1 cellular context compared by ENCODE assay signal in the genomic region with DNA sequence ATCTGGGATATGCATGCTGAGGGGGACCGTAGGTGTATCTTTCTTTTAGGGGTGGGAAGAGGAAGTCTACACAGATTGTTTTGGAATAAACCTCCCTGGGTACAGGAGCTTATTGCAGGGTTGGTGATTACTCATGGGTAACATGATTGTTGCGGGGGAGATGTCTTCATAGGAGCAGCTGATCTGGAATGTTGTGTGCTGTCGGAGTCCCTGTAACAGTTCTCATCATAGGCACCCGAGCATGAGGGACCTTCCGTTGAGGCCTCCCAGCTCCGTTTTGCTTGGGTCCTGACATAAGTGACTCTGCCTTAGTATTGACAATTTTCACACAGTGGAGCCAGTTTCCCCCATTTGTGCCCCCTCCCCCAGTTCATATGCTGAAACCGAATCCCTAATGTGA.
TF ChIP-seq lines count a peak whose summit lies in the region.

No MANE protein-coding gene starts in this region.

TF ChIP-seq in SK-N-SH, 30 proteins besides CTCF, POLR2A, EP300 and RAD21:
- TF ChIP-seq MEF2A (IDR thresholded peaks at IDR 0.05; ENCODE audit: borderline replicate concordance, low read depth) (no peak), CHD2 (IDR thresholded peaks at IDR 0.05; ENCODE audit: low read length, partially characterized antibody) (no peak), SIN3A (IDR thresholded peaks at IDR 0.05; ENCODE audit: borderline replicate concordance, low read depth, low read length) (no peak), SMC3 (IDR thresholded peaks at IDR 0.05; ENCODE audit: low read depth, low read length) (no peak), GATA2 (CRISPR knock-in tag; IDR thresholded peaks at IDR 0.05) (no peak), EZH2phosphoT487 (IDR thresholded peaks at IDR 0.05; ENCODE audit: borderline replicate concordance, low read depth) (no peak), TCF12 (IDR thresholded peaks at IDR 0.05) (no peak), RCOR1 (IDR thresholded peaks at IDR 0.05; ENCODE audit: low read length) (no peak), NFIC (IDR thresholded peaks at IDR 0.05; ENCODE audit: borderline replicate concordance) (no peak), POLR2AphosphoS5 (IDR thresholded peaks at IDR 0.05; ENCODE audit: low read depth, low read length) (no peak), FOXJ3 (CRISPR knock-in tag; IDR thresholded peaks at IDR 0.05) (no peak), GABPA (IDR thresholded peaks at IDR 0.05; ENCODE audit: low read depth) (no peak), MXI1 (IDR thresholded peaks at IDR 0.05; ENCODE audit: low read depth, low read length) (no peak)
- TF ChIP-seq, protein P1, sequence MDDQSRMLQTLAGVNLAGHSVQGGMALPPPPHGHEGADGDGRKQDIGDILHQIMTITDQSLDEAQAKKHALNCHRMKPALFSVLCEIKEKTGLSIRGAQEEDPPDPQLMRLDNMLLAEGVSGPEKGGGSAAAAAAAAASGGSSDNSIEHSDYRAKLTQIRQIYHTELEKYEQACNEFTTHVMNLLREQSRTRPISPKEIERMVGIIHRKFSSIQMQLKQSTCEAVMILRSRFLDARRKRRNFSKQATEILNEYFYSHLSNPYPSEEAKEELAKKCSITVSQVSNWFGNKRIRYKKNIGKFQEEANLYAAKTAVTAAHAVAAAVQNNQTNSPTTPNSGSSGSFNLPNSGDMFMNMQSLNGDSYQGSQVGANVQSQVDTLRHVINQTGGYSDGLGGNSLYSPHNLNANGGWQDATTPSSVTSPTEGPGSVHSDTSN (IDR thresholded peaks at IDR 0.05): no peak
- TF ChIP-seq, protein P2, sequence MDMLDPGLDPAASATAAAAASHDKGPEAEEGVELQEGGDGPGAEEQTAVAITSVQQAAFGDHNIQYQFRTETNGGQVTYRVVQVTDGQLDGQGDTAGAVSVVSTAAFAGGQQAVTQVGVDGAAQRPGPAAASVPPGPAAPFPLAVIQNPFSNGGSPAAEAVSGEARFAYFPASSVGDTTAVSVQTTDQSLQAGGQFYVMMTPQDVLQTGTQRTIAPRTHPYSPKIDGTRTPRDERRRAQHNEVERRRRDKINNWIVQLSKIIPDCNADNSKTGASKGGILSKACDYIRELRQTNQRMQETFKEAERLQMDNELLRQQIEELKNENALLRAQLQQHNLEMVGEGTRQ (IDR thresholded peaks at IDR 0.05; ENCODE audit: borderline replicate concordance, low read depth, low read length): no peak
- TF ChIP-seq, protein P3, sequence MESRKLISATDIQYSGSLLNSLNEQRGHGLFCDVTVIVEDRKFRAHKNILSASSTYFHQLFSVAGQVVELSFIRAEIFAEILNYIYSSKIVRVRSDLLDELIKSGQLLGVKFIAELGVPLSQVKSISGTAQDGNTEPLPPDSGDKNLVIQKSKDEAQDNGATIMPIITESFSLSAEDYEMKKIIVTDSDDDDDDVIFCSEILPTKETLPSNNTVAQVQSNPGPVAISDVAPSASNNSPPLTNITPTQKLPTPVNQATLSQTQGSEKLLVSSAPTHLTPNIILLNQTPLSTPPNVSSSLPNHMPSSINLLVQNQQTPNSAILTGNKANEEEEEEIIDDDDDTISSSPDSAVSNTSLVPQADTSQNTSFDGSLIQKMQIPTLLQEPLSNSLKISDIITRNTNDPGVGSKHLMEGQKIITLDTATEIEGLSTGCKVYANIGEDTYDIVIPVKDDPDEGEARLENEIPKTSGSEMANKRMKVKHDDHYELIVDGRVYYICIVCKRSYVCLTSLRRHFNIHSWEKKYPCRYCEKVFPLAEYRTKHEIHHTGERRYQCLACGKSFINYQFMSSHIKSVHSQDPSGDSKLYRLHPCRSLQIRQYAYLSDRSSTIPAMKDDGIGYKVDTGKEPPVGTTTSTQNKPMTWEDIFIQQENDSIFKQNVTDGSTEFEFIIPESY (IDR thresholded peaks at IDR 0.05; ENCODE audit: borderline replicate concordance, low read depth): no peak
